Comparison of ENCODE assay signal across 12 cellular contexts in the genomic region with DNA sequence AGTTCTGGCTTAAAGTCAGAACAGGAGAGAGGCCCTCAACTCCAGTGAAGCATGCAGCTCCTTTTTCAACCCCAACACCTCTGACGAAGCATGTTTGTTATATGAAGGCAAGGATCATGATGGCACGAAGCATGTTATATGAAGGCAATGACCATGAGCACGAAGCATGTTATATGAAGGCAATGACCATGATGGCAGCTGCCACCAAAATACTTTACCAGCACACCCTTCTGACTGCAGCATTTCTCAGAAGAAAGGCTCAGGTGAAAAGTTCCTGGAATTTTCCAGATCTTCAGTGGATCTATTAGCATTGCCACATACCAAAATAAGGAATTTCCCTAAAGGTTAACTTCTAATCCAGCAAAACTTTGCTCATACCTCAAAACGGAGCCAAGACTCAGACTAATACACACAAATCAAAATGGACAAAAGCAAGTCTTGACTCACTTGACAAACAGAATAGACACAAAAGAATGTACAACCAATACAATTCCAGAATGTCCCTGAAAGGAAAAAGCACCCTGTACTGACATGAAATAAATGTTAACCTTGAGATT.
DNase-seq lines count a peak whose midpoint lies in the region; ATAC-seq and TF ChIP-seq lines count a peak whose summit lies in the region.
"Had no signal": no experiment of that assay in that cellular context is flagged by ENCODE, and none has a peak within 500 bp of the region (broad histone marks: within the 10 kb centered on the region; RNA-seq: fewer than 3 reads in every experiment).

No MANE protein-coding gene starts in this region.

- peak; percentile 77; the same call in 1 of the 2 replicates for TF ChIP-seq EP300 in Ishikawa (IDR thresholded peaks at IDR 0.05; ENCODE audit: borderline replicate concordance)

- DNase-seq in dorsolateral prefrontal cortex (no peak), tibial artery (no peak), DMS 273 (lab: John Stamatoyannopoulos, UW; ENCODE audit: unreplicated experiment) (no peak), HPDE6-E6E7 (ENCODE audit: extremely low spot score) (no peak)
- DNase-seq: activated CD4-positive, alpha-beta T cell treated with anti-CD3 and anti-CD28 coated beads, Interleukin-2, amount 10 ng/mL, durations not matched to agents 24 days and 14 days; CD8-positive, alpha-beta T cell; NCI-H2107; T-helper 9 cell had no signal

- H3K9me3 ChIP-seq in tibial artery, result no peaks in the 10 kb centered on the region

- intact Hi-C loops in dorsolateral prefrontal cortex (cut with DNase I), result no loop called here
- intact Hi-C loops in tibial artery (cut with DNase I; ENCODE audit: low total_unique reads), result no loop called here

- H3K4me3 Mint-ChIP-seq in nephron, result no peak overlapping the region
- H3K4me3 Mint-ChIP-seq: activated CD4-positive, alpha-beta T cell treated with anti-CD3 and anti-CD28 coated beads, Interleukin-2, amount 10 ng/mL, durations not matched to agents 24 days and 14 days; CD8-positive, alpha-beta T cell; neural progenitor cell had no signal

- H3K4me3 ChIP-seq in dorsolateral prefrontal cortex, result no peak overlapping the region
- no peak overlapping the region for H3K4me3 ChIP-seq in tibial artery
- H3K4me3 ChIP-seq: neural progenitor cell had no signal

- H3K4me1 ChIP-seq in tibial artery, result peaks cover 0 to 97% (median 38%) of the 10 kb centered on the region in 4 donors

- peaks cover 5 to 38% (median 6%) of the 10 kb centered on the region in 3 donors for H3K36me3 ChIP-seq in tibial artery
- H3K36me3 ChIP-seq: neural progenitor cell had no signal

- H3K4me1 Mint-ChIP-seq in nephron, result peaks cover 37% of the 10 kb centered on the region
- H3K4me1 Mint-ChIP-seq: activated CD4-positive, alpha-beta T cell treated with anti-CD3 and anti-CD28 coated beads, Interleukin-2, amount 10 ng/mL, durations not matched to agents 24 days and 14 days had no signal

- ATAC-seq in HG02840 (IDR thresholded peaks at IDR 0.05; ENCODE audit: low FRiP score, unreplicated experiment), result no peak
- ATAC-seq: CD8-positive, alpha-beta T cell had no signal

- no peak for TF ChIP-seq RAD21 in Ishikawa (IDR thresholded peaks at IDR 0.05; ENCODE audit: low read depth)

- H3K27me3 ChIP-seq in dorsolateral prefrontal cortex (no peaks in the 10 kb centered on the region), tibial artery (no peaks in the 10 kb centered on the region)
- H3K27me3 ChIP-seq: neural progenitor cell had no signal

- TF ChIP-seq CTCF in dorsolateral prefrontal cortex (IDR thresholded peaks at IDR 0.05 in 54 of 56, conservative IDR thresholded peaks at IDR 0.05 in 2 of 56; ENCODE audit: low read depth in 1 of 56, partially characterized antibody in 56 of 56) (no peak), nephron (IDR thresholded peaks at IDR 0.05; ENCODE audit: unreplicated experiment in 3 of 3) (no peak), tibial artery (IDR thresholded peaks at IDR 0.05) (no peak)

- peak overlapping the region in 49 of 59 donors; percentile 5 to 97 (median 90) for H3K27ac ChIP-seq in dorsolateral prefrontal cortex
- H3K27ac ChIP-seq in tibial artery, result peak overlapping the region; percentile 42 to 93
- H3K27ac ChIP-seq: neural progenitor cell had no signal

- peaks cover 43% of the 10 kb centered on the region for H3K36me3 Mint-ChIP-seq in nephron (ENCODE audit: low read depth)

- H3K9me3 Mint-ChIP-seq in nephron, result no peaks in the 10 kb centered on the region
- H3K9me3 Mint-ChIP-seq: activated CD4-positive, alpha-beta T cell treated with anti-CD3 and anti-CD28 coated beads, Interleukin-2, amount 10 ng/mL, durations not matched to agents 24 days and 14 days; CD8-positive, alpha-beta T cell; neural progenitor cell had no signal

- H3K27ac Mint-ChIP-seq in nephron, result peak overlapping the region in 2 of 3 experiments; percentile 55 to 87
- H3K27ac Mint-ChIP-seq: activated CD4-positive, alpha-beta T cell treated with anti-CD3 and anti-CD28 coated beads, Interleukin-2, amount 10 ng/mL, durations not matched to agents 24 days and 14 days; CD8-positive, alpha-beta T cell; neural progenitor cell had no signal

- H3K27me3 Mint-ChIP-seq in nephron (ENCODE audit: low read depth), result no peaks in the 10 kb centered on the region
- H3K27me3 Mint-ChIP-seq: activated CD4-positive, alpha-beta T cell treated with anti-CD3 and anti-CD28 coated beads, Interleukin-2, amount 10 ng/mL, durations not matched to agents 24 days and 14 days had no signal

TF ChIP-seq in Ishikawa, 13 proteins besides CTCF, POLR2A, EP300 and RAD21:
- TF ChIP-seq NFIC (IDR thresholded peaks at IDR 0.05), result peak; percentile 58
- TF ChIP-seq EGR1 (IDR thresholded peaks at IDR 0.05), result no peak
